In genomic region chr10:28841625-28842024, GRCh38 we compare ENCODE assay signal across 1 cellular context.
TF ChIP-seq lines count a peak whose summit lies in the region.

No MANE protein-coding gene starts in this region.

TF ChIP-seq in HEK293, 187 proteins besides CTCF, POLR2A, EP300 and RAD21 (continued from another document):
- TF ChIP-seq, protein P1, sequence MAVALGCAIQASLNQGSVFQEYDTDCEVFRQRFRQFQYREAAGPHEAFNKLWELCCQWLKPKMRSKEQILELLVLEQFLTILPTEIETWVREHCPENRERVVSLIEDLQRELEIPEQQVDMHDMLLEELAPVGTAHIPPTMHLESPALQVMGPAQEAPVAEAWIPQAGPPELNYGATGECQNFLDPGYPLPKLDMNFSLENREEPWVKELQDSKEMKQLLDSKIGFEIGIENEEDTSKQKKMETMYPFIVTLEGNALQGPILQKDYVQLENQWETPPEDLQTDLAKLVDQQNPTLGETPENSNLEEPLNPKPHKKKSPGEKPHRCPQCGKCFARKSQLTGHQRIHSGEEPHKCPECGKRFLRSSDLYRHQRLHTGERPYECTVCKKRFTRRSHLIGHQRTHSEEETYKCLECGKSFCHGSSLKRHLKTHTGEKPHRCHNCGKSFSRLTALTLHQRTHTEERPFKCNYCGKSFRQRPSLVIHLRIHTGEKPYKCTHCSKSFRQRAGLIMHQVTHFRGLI (tag by site-specific recombination; IDR thresholded peaks at IDR 0.05): 0 out of 2 replicates have a peak, but pooled peaks have one; percentile 10
- TF ChIP-seq FEZF1 (tag by site-specific recombination; IDR thresholded peaks at IDR 0.05): peak; percentile 72
- no peak for TF ChIP-seq ZNF292 (tag by site-specific recombination; IDR thresholded peaks at IDR 0.05; ENCODE audit: borderline replicate concordance, low read depth)
- TF ChIP-seq, protein P2, sequence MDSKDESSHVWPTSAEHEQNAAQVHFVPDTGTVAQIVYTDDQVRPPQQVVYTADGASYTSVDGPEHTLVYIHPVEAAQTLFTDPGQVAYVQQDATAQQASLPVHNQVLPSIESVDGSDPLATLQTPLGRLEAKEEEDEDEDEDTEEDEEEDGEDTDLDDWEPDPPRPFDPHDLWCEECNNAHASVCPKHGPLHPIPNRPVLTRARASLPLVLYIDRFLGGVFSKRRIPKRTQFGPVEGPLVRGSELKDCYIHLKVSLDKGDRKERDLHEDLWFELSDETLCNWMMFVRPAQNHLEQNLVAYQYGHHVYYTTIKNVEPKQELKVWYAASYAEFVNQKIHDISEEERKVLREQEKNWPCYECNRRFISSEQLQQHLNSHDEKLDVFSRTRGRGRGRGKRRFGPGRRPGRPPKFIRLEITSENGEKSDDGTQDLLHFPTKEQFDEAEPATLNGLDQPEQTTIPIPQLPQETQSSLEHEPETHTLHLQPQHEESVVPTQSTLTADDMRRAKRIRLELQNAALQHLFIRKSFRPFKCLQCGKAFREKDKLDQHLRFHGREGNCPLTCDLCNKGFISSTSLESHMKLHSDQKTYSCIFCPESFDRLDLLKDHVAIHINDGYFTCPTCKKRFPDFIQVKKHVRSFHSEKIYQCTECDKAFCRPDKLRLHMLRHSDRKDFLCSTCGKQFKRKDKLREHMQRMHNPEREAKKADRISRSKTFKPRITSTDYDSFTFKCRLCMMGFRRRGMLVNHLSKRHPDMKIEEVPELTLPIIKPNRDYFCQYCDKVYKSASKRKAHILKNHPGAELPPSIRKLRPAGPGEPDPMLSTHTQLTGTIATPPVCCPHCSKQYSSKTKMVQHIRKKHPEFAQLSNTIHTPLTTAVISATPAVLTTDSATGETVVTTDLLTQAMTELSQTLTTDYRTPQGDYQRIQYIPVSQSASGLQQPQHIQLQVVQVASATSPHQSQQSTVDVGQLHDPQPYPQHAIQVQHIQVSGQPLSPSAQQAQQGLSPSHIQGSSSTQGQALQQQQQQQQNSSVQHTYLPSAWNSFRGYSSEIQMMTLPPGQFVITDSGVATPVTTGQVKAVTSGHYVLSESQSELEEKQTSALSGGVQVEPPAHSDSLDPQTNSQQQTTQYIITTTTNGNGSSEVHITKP (tag by site-specific recombination; IDR thresholded peaks at IDR 0.05): 0 out of 2 replicates have a peak, but pooled peaks have one; percentile 27
- no peak for TF ChIP-seq ZNF664 (tag by site-specific recombination; IDR thresholded peaks at IDR 0.05)
- TF ChIP-seq, protein P3, sequence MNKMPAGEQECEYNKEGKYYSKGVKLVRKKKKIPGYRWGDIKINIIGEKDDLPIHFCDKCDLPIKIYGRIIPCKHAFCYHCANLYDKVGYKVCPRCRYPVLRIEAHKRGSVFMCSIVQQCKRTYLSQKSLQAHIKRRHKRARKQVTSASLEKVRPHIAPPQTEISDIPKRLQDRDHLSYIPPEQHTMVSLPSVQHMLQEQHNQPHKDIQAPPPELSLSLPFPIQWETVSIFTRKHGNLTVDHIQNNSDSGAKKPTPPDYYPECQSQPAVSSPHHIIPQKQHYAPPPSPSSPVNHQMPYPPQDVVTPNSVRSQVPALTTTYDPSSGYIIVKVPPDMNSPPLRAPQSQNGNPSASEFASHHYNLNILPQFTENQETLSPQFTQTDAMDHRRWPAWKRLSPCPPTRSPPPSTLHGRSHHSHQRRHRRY (tag by site-specific recombination; IDR thresholded peaks at IDR 0.05): no peak
- TF ChIP-seq SP7 (tag by site-specific recombination; IDR thresholded peaks at IDR 0.05): peak; percentile 83
- no peak for TF ChIP-seq ZNF792 (tag by site-specific recombination; IDR thresholded peaks at IDR 0.05)
- peak; percentile 65; the same call in 1 of the 2 replicates for TF ChIP-seq ZNF184 (tag by site-specific recombination; IDR thresholded peaks at IDR 0.05)
- TF ChIP-seq ZNF629 (tag by site-specific recombination; IDR thresholded peaks at IDR 0.05): peak; percentile 26; the same call in 1 of the 2 replicates
- TF ChIP-seq, protein P4, sequence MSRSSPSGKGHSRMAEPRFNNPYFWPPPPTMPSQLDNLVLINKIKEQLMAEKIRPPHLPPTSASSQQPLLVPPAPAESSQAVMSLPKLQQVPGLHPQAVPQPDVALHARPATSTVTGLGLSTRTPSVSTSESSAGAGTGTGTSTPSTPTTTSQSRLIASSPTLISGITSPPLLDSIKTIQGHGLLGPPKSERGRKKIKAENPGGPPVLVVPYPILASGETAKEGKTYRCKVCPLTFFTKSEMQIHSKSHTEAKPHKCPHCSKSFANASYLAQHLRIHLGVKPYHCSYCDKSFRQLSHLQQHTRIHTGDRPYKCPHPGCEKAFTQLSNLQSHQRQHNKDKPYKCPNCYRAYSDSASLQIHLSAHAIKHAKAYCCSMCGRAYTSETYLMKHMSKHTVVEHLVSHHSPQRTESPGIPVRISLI (tag by site-specific recombination; IDR thresholded peaks at IDR 0.05): peak; percentile 64; the same call in 1 of the 2 replicates
- TF ChIP-seq GLIS1 (tag by site-specific recombination; IDR thresholded peaks at IDR 0.05): peak; percentile 58
